9 cellular contexts compared by ENCODE assay signal in the genomic region with DNA sequence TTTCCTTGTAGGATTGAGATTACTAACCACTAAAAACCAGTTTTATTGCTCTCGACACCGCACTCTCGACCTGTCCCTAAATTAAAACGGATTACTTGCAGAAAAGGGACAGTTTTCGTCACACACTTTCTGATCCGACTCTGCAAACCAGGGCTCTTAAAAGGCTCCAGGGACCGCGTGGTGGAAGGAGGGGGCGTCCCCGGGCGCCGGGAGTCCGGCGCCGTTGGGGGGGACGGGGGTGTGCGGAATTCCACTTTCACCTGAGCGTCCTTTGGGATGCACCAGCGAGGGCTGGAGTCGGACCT. TPM values are rescaled to one million over a fixed set of nuclear protein-coding genes. Genes with fewer than 3 reads are reported as not detected.
DNase-seq lines count a peak whose midpoint lies in the region; ATAC-seq and TF ChIP-seq lines count a peak whose summit lies in the region.
"Had no signal": no experiment of that assay in that cellular context is flagged by ENCODE, and none has a peak within 500 bp of the region (broad histone marks: within the 10 kb centered on the region; RNA-seq: fewer than 3 reads in every experiment).

No MANE protein-coding gene starts in this region.

- TF ChIP-seq EP300 in sigmoid colon (IDR thresholded peaks at IDR 0.05) = no peak

- H3K9ac ChIP-seq in IMR-90 (ENCODE audit: low read depth, low read length) = no peak overlapping the region

- no peak overlapping the region for H3K27ac ChIP-seq in IMR-90 (ENCODE audit: insufficient read depth, low read length)
- H3K27ac ChIP-seq in left ventricle myocardium inferior (replicated peaks) = peak overlapping the region; percentile 34
- peak overlapping the region in 1 of 4 donors; percentile 42 for H3K27ac ChIP-seq in sigmoid colon

- TF ChIP-seq CTCF in IMR-90 (conservative IDR thresholded peaks at IDR 0.05; ENCODE audit: low read depth, low read length) (no peak), left ventricle myocardium inferior (IDR thresholded peaks at IDR 0.05; ENCODE audit: borderline replicate concordance) (no peak), sigmoid colon (IDR thresholded peaks at IDR 0.05) (no peak)

- no peak overlapping the region for H3K14ac ChIP-seq in IMR-90 (replicated peaks; ENCODE audit: low read depth, low read length)

- no peak for TF ChIP-seq RAD21 in IMR-90 (IDR thresholded peaks at IDR 0.05; ENCODE audit: low read length)

- H3K18ac ChIP-seq in IMR-90 (ENCODE audit: low read depth, low read length) = no peak overlapping the region

- H3K36me3 ChIP-seq in IMR-90 (ENCODE audit: control insufficient read depth, insufficient read depth, low read length) = no peaks in the 10 kb centered on the region
- H3K36me3 ChIP-seq in left ventricle myocardium inferior = no peaks in the 10 kb centered on the region
- H3K36me3 ChIP-seq in sigmoid colon = no peaks in the 10 kb centered on the region

- intact Hi-C loops in IMR-90 (cut with micrococcal nuclease) (loop anchor here (5.0 kb wide), 1 partner anchor 230 kb away; no protein-coding TSS in a partner anchor), left ventricle myocardium inferior (cut with micrococcal nuclease) (no loop called here), sigmoid colon (cut with DNase I) (no loop called here), posterior cingulate gyrus (cut with DNase I) (loop anchor here (10.0 kb wide), 1 partner anchor 237 kb away; no protein-coding TSS in a partner anchor)

- DNase-seq in COLO829 (ENCODE audit: low spot score) = peak; percentile 27
- no peak for DNase-seq in IMR-90
- DNase-seq in activated T-cell treated with anti-CD3 and anti-CD28 coated beads, Interleukin-2, amount 50 U/mL, for 1 hour = peak; percentile 33
- DNase-seq in left ventricle myocardium inferior = no peak
- DNase-seq in sigmoid colon = no peak
- no peak for DNase-seq in posterior cingulate gyrus
- DNase-seq in T-helper 9 cell = no peak
- no peak for DNase-seq in epidermal melanocyte (ENCODE audit: insufficient read length, low spot score)

- peak overlapping the region; percentile 65 for H3K4me3 ChIP-seq in IMR-90 (ENCODE audit: insufficient read depth, low read depth, low read length)
- peak overlapping the region; percentile 76 for H3K4me3 ChIP-seq in left ventricle myocardium inferior
- H3K4me3 ChIP-seq in sigmoid colon = peak overlapping the region; percentile 35 to 59 (median 54)

- H3K27me3 ChIP-seq in IMR-90 (ENCODE audit: control insufficient read depth, insufficient read depth, low read length) (peaks cover 30% of the 10 kb centered on the region), left ventricle myocardium inferior (ENCODE audit: low read depth) (no peaks in the 10 kb centered on the region), sigmoid colon (peaks cover 9 to 60% (median 35%) of the 10 kb centered on the region in 3 donors)

- H4K20me1 ChIP-seq in IMR-90 (ENCODE audit: insufficient read depth, low read length) = no peaks in the 10 kb centered on the region

- no peak for ATAC-seq in IMR-90 (ENCODE audit: low read depth)

- no peak overlapping the region for H2BK15ac ChIP-seq in IMR-90 (ENCODE audit: low read depth, low read length)

- dilution Hi-C loops in IMR-90 (cut with HindIII; ENCODE audit: low sequenced_read_pairs, unreplicated experiment) = no loop called here

- no peak overlapping the region for H3K4ac ChIP-seq in IMR-90 (ENCODE audit: low read depth, low read length)

- H4K8ac ChIP-seq in IMR-90 (ENCODE audit: low read depth in 2 of 2, low read length in 2 of 2) = no peak overlapping the region

- CTCF ChIA-PET in IMR-90 (lab: Yijun Ruan, JAX) = no interaction called here

- POLR2A ChIA-PET in IMR-90 (lab: Charles Lee; ENCODE audit: unreplicated experiment) = no interaction called here

- 0% methylated on average over 3 of the region's 20 CpGs; no CpG with 5 or more reads in 1 of the 2 experiments for WGBS in IMR-90 (ENCODE audit: extremely low coverage in 2 of 2, insufficient read length in 1 of 2), 2 experiments
- 1 to 2% methylated on average over 20 of the region's 20 CpGs for WGBS in sigmoid colon, 2 donors

- H3K4me2 ChIP-seq in IMR-90 (ENCODE audit: low read depth, low read length) = peak overlapping the region; percentile 95

- no peaks in the 10 kb centered on the region for H3K9me1 ChIP-seq in IMR-90 (ENCODE audit: insufficient read depth, low read length)

- in situ Hi-C loops in IMR-90 (cut with MboI; ENCODE audit: low sequenced_read_pairs) = loop anchor here (25.0 kb wide), 1 partner anchor 675 kb away; no protein-coding TSS in a partner anchor

- no peak overlapping the region for H2BK20ac ChIP-seq in IMR-90 (ENCODE audit: low read depth, low read length)

- H3K9me3 ChIP-seq in IMR-90 (ENCODE audit: control insufficient read depth, insufficient read depth, low read length) (no peaks in the 10 kb centered on the region), left ventricle myocardium inferior (replicated peaks) (no peaks in the 10 kb centered on the region), sigmoid colon (no peaks in the 10 kb centered on the region)

- H4K91ac ChIP-seq in IMR-90 (ENCODE audit: insufficient read depth, low read depth, low read length) = no peak overlapping the region

- no peak for TF ChIP-seq POLR2A in IMR-90 (IDR thresholded peaks at IDR 0.05; ENCODE audit: low read depth, low read length)
- TF ChIP-seq POLR2A in sigmoid colon (IDR thresholded peaks at IDR 0.05) = no peak

- peak overlapping the region; percentile 23 for H2AK9ac ChIP-seq in IMR-90 (replicated peaks; ENCODE audit: low read depth, low read length, poor library complexity)

- H3K23ac ChIP-seq in IMR-90 (ENCODE audit: low read depth, low read length) = 0 out of 2 replicates have a peak overlapping the region, but pooled peaks have one; percentile 24

- H3K56ac ChIP-seq in IMR-90 (ENCODE audit: extremely low read depth, insufficient read depth, low read length) = no peak overlapping the region

- H3K4me1 ChIP-seq in IMR-90 (ENCODE audit: control insufficient read depth, insufficient read depth, low read length) = peaks cover 3% of the 10 kb centered on the region; the same call in 1 of the 2 replicates
- peaks cover 21% of the 10 kb centered on the region for H3K4me1 ChIP-seq in left ventricle myocardium inferior
- peaks cover 0 to 20% (median 18%) of the 10 kb centered on the region in 4 donors for H3K4me1 ChIP-seq in sigmoid colon

- no peak overlapping the region for H4K5ac ChIP-seq in IMR-90 (ENCODE audit: low read depth, low read length)

- peak overlapping the region; percentile 93 for H2AFZ ChIP-seq in IMR-90 (replicated peaks; ENCODE audit: low read length, poor library complexity)

- H2BK5ac ChIP-seq in IMR-90 (ENCODE audit: low read depth, low read length, poor library complexity, severe bottlenecking) = no peak overlapping the region

- H3K79me1 ChIP-seq in IMR-90 (ENCODE audit: low read depth in 1 of 2, low read length in 2 of 2) = no peaks in the 10 kb centered on the region

- H2AK5ac ChIP-seq in IMR-90 (ENCODE audit: low read depth, low read length) = no peak overlapping the region

- no peak overlapping the region for H2BK120ac ChIP-seq in IMR-90 (ENCODE audit: low read depth, low read length)

- BruUV-seq in IMR-90 (replicated peaks; lab: Mats Ljungman, UMichigan) = no TSS peak

TF ChIP-seq in IMR-90, 13 proteins besides CTCF, POLR2A, EP300 and RAD21 (continues in another document):
- TF ChIP-seq CEBPB (IDR thresholded peaks at IDR 0.05; ENCODE audit: low read depth, low read length) = no peak
- TF ChIP-seq RFX5 (IDR thresholded peaks at IDR 0.05; ENCODE audit: low read depth, low read length) = no peak
- no peak for TF ChIP-seq MAFK (IDR thresholded peaks at IDR 0.05; ENCODE audit: low read depth, low read length)
- no peak for TF ChIP-seq NFE2L2 (IDR thresholded peaks at IDR 0.05; ENCODE audit: low read depth, low read length)
- no peak for TF ChIP-seq BHLHE40 (IDR thresholded peaks at IDR 0.05; ENCODE audit: low read depth, low read length)
- no peak for TF ChIP-seq MXI1 (IDR thresholded peaks at IDR 0.05; ENCODE audit: borderline replicate concordance, low read depth, low read length)
- TF ChIP-seq CHD1 (IDR thresholded peaks at IDR 0.05; ENCODE audit: low read depth, low read length) = no peak
- TF ChIP-seq, protein P1, sequence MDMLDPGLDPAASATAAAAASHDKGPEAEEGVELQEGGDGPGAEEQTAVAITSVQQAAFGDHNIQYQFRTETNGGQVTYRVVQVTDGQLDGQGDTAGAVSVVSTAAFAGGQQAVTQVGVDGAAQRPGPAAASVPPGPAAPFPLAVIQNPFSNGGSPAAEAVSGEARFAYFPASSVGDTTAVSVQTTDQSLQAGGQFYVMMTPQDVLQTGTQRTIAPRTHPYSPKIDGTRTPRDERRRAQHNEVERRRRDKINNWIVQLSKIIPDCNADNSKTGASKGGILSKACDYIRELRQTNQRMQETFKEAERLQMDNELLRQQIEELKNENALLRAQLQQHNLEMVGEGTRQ (IDR thresholded peaks at IDR 0.05; ENCODE audit: low read depth, low read length) = no peak
- TF ChIP-seq, protein P2, sequence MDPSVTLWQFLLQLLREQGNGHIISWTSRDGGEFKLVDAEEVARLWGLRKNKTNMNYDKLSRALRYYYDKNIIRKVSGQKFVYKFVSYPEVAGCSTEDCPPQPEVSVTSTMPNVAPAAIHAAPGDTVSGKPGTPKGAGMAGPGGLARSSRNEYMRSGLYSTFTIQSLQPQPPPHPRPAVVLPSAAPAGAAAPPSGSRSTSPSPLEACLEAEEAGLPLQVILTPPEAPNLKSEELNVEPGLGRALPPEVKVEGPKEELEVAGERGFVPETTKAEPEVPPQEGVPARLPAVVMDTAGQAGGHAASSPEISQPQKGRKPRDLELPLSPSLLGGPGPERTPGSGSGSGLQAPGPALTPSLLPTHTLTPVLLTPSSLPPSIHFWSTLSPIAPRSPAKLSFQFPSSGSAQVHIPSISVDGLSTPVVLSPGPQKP (IDR thresholded peaks at IDR 0.05; ENCODE audit: borderline replicate concordance, low read depth, low read length) = no peak

RNA-seq across cellular contexts. Expression of a gene that starts 0.7 kb away (rescaled TPM):
- total RNA-seq in IMR-90 (2012; rRNA removed) (under 0.01 TPM in 1 of 2 replicates, not detected in the other), left ventricle myocardium inferior (0.14 TPM), sigmoid colon (under 1 TPM in 1 of 4 donors, not detected in 3; 0.36 TPM)
- polyA plus RNA-seq in IMR-90 (2012; rRNA removed) (not detected in 2 replicates), sigmoid colon (under 1 TPM in 1 of 3 donors, not detected in 2; 0.03 TPM)
- not detected in 2 replicates for polyA plus RNA-seq in IMR-90 (2012; cell fraction: cytosol; rRNA removed)
- not detected in 2 replicates for polyA plus RNA-seq in IMR-90 (2012; cell fraction: nucleus; rRNA removed; ENCODE audit: low replicate concordance)

RNA-seq across cellular contexts. Expression of a gene that starts 44.2 kb away (rescaled TPM):
- total RNA-seq in IMR-90 (2012; rRNA removed) (not detected in 2 replicates), left ventricle myocardium inferior (not detected), sigmoid colon (not detected)
- polyA plus RNA-seq in IMR-90 (2012; rRNA removed) (not detected in 2 replicates), sigmoid colon (not detected)
- not detected in 2 replicates for polyA plus RNA-seq in IMR-90 (2012; cell fraction: cytosol; rRNA removed)
- not detected in 2 replicates for polyA plus RNA-seq in IMR-90 (2012; cell fraction: nucleus; rRNA removed; ENCODE audit: low replicate concordance)
- total RNA-seq: M059J had no signal

RNA-seq across cellular contexts. Expression of a gene that starts 49.2 kb away (rescaled TPM):
- not detected in 2 replicates for total RNA-seq in IMR-90 (2012; rRNA removed)
- polyA plus RNA-seq in IMR-90 (2012; rRNA removed) = 0.05 TPM in 1 of 2 replicates, not detected in the other
- not detected in 2 replicates for polyA plus RNA-seq in IMR-90 (2012; cell fraction: cytosol; rRNA removed)
- polyA plus RNA-seq in IMR-90 (2012; cell fraction: nucleus; rRNA removed; ENCODE audit: low replicate concordance) = 0.30 TPM in 1 of 2 replicates, not detected in the other
- total RNA-seq in left ventricle myocardium inferior = 0.33 TPM
- 10 to 100 TPM in 1 of 4 donors, 1 to 10 TPM in 1, under 1 TPM in 2; 0.66 to 22.1 (median 0.91) TPM for total RNA-seq in sigmoid colon
- under 1 TPM in 1 of 3 donors, not detected in 2; 0.09 TPM for polyA plus RNA-seq in sigmoid colon
- total RNA-seq: M059J had no signal

Comparison
In these comparisons a context has a peak if more than half of its experiments do, and no peak if none do; other contexts are left out.
1. DNase-seq: peak in COLO829 (single experiment) and activated T-cell treated with anti-CD3 and anti-CD28 coated beads, Interleukin-2, amount 50 U/mL, for 1 hour (single experiment); none in IMR-90 (single experiment), left ventricle myocardium inferior (single experiment), sigmoid colon (single experiment), posterior cingulate gyrus (0 of 10), T-helper 9 cell (single experiment) and epidermal melanocyte (single experiment).
2. intact Hi-C loops: an anchor here in IMR-90 (5.0 kb wide) and posterior cingulate gyrus (10.0 kb wide); none called in left ventricle myocardium inferior and sigmoid colon.
3. Peak in every context shown above with its lines, with median percentiles within 50 percentile points of each other: H3K4me3 ChIP-seq.